11 cellular contexts compared by ENCODE assay signal in genomic region chr7:11252011-11252607, GRCh38.
"Had no signal": no experiment of that assay in that cellular context is flagged by ENCODE, and none has a peak within 500 bp of the region (broad histone marks: within the 10 kb centered on the region; RNA-seq: fewer than 3 reads in every experiment).

No MANE protein-coding gene starts in this region.

- DNase-seq: activated CD4-positive, alpha-beta T cell treated with anti-CD3 and anti-CD28 coated beads, Interleukin-2, amount 50 U/mL, for 48 hours; activated effector memory CD4-positive, alpha-beta T cell treated with anti-CD3 and anti-CD28 coated beads, Interleukin-2, amount 50 U/mL, for 16 hours; activated T-cell treated with anti-CD3 and anti-CD28 coated beads, Interleukin-2, amount 50 U/mL, for 48 hours; dorsolateral prefrontal cortex; left colon; lower lobe of right lung; stimulated activated CD4-positive, alpha-beta T cell treated with anti-CD3 and anti-CD28 coated beads, Interleukin-1b, Interleukin-23, amount 100 ng/mL, for 48 hours had no signal

- ATAC-seq: activated naive CD4-positive, alpha-beta T cell treated with anti-CD3 and anti-CD28 coated beads, Interleukin-2, amount 50 U/mL, for 72 hours; lower lobe of right lung had no signal

- H3K4me1 ChIP-seq: lower lobe of right lung had no signal

- H3K9me3 ChIP-seq: lower lobe of right lung, thoracic aorta had no signal

- H3K27ac ChIP-seq: cardiac muscle cell, lower lobe of right lung, thoracic aorta, VCaP had no signal

- H3K27me3 ChIP-seq: cardiac muscle cell, dorsolateral prefrontal cortex had no signal

- H3K4me3 ChIP-seq: cardiac muscle cell, dorsolateral prefrontal cortex, lower lobe of right lung, thoracic aorta had no signal

- H3K36me3 ChIP-seq: cardiac muscle cell, lower lobe of right lung, thoracic aorta had no signal
